In the genomic region with DNA sequence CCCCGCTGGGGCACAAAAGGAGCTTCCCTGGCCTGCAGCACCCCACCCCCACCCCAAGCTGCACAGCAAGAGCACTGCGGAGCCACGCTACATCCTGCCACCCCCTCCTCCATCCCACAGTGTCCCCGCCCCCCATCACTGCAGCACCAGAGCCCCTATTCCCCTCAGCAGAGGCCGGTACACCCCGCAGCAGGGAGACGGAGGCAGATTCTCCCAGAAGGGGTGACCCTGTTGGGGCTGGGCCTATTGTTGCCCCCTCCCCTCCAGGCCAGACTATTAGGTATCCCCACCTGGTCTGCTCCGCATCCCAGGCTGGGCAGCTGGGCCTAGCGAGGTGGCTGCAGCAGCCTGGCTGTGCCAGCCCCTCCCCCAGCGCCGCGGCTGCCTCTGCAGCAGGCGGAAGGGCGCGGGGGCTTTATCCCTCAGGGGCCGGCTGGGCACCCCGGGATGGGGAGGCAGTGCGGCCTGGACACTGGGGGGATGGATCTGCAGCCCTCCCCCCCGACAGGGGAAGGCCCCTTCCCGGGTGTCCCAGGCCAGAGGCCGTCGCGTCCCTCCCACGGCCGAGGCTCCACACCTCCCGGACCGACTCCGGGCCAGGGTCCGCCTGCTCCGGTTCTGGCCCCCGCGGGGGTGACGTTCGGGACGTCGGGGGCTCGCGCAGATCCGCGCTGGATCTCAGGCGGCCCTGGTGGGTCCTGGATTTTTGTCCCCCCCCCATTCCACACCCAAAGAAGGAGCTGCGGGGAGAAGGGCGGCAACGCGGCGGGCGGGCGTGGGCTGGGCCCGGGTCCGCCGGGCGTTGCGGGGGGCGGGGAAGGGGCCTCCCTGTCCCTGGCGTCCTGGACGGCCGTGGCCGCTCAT, we compare ENCODE assay signal across 1 cellular context.
TF ChIP-seq lines count a peak whose summit lies in the region.

No MANE protein-coding gene starts in this region.

TF ChIP-seq in HepG2, 621 proteins besides CTCF, POLR2A, EP300 and RAD21 (continued from another document):
- TF ChIP-seq, protein P1, sequence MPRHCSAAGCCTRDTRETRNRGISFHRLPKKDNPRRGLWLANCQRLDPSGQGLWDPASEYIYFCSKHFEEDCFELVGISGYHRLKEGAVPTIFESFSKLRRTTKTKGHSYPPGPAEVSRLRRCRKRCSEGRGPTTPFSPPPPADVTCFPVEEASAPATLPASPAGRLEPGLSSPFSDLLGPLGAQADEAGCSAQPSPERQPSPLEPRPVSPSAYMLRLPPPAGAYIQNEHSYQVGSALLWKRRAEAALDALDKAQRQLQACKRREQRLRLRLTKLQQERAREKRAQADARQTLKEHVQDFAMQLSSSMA (CRISPR knock-in tag; IDR thresholded peaks at IDR 0.05): no peak
- TF ChIP-seq HOXA9 (CRISPR knock-in tag; IDR thresholded peaks at IDR 0.05; ENCODE audit: borderline replicate concordance) (no peak), NCOR1 (IDR thresholded peaks at IDR 0.05; ENCODE audit: borderline replicate concordance, low read length) (0 out of 2 replicates have a peak, but pooled peaks have one; percentile 8), MYNN (CRISPR knock-in tag; IDR thresholded peaks at IDR 0.05; ENCODE audit: low read depth) (no peak), ETV6 (CRISPR knock-in tag; conservative IDR thresholded peaks at IDR 0.05) (no peak), EZH2 (conservative IDR thresholded peaks at IDR 0.05; ENCODE audit: low read depth, low read length) (no peak), ZNF260 (CRISPR knock-in tag; IDR thresholded peaks at IDR 0.05; ENCODE audit: borderline replicate concordance, low read depth) (no peak), CENPX (CRISPR knock-in tag; IDR thresholded peaks at IDR 0.05) (no peak), XBP1 (CRISPR knock-in tag; IDR thresholded peaks at IDR 0.05) (no peak), HNRNPLL (IDR thresholded peaks at IDR 0.05; ENCODE audit: low read depth, low read length, poor library complexity, severe bottlenecking) (peak; percentile 37), ZNF484 (CRISPR knock-in tag; IDR thresholded peaks at IDR 0.05; ENCODE audit: borderline replicate concordance, low read depth) (no peak), AKAP8 (CRISPR knock-in tag; IDR thresholded peaks at IDR 0.05) (no peak), SOX13 (IDR thresholded peaks at IDR 0.05) (no peak), SOX13 (CRISPR knock-in tag; conservative IDR thresholded peaks at IDR 0.05 in 1 of 2, IDR thresholded peaks at IDR 0.05 in 1 of 2) (no peak), USF2 (IDR thresholded peaks at IDR 0.05; ENCODE audit: low read depth, low read length) (no peak), USF2 (CRISPR knock-in tag; IDR thresholded peaks at IDR 0.05; ENCODE audit: borderline replicate concordance) (no peak), ZNF607 (CRISPR knock-in tag; IDR thresholded peaks at IDR 0.05; ENCODE audit: borderline replicate concordance) (peak; percentile 63; the same call in 1 of the 2 replicates), SRSF4 (IDR thresholded peaks at IDR 0.05; ENCODE audit: low read depth, low read length, poor library complexity, severe bottlenecking) (no peak), ATF1 (CRISPR knock-in tag; IDR thresholded peaks at IDR 0.05) (no peak), ZNF891 (CRISPR knock-in tag; IDR thresholded peaks at IDR 0.05) (no peak), TCF12 (IDR thresholded peaks at IDR 0.05) (no peak), TCF12 (CRISPR knock-in tag; IDR thresholded peaks at IDR 0.05) (no peak), ZNF687 (CRISPR knock-in tag; IDR thresholded peaks at IDR 0.05) (peak; percentile 54), TAF1 (CRISPR knock-in tag; IDR thresholded peaks at IDR 0.05) (no peak), ZUFSP (CRISPR knock-in tag; IDR thresholded peaks at IDR 0.05; ENCODE audit: borderline replicate concordance) (no peak), ZNF496 (CRISPR knock-in tag; IDR thresholded peaks at IDR 0.05; ENCODE audit: insufficient replicate concordance) (no peak), ZNF280D (CRISPR knock-in tag; IDR thresholded peaks at IDR 0.05) (no peak), SRY (CRISPR knock-in tag; IDR thresholded peaks at IDR 0.05) (no peak), KAT2B (IDR thresholded peaks at IDR 0.05; ENCODE audit: borderline replicate concordance, low read depth, low read length) (no peak), ZNF329 (CRISPR knock-in tag; IDR thresholded peaks at IDR 0.05; ENCODE audit: low read depth) (no peak), ZNF337 (CRISPR knock-in tag; IDR thresholded peaks at IDR 0.05; ENCODE audit: borderline replicate concordance, low read depth) (no peak), JUNB (CRISPR knock-in tag; IDR thresholded peaks at IDR 0.05; ENCODE audit: borderline replicate concordance) (no peak), MIER3 (CRISPR knock-in tag; IDR thresholded peaks at IDR 0.05; ENCODE audit: borderline replicate concordance) (no peak), ZNF335 (CRISPR knock-in tag; IDR thresholded peaks at IDR 0.05) (no peak), HNRNPL (IDR thresholded peaks at IDR 0.05; ENCODE audit: low read depth, low read length) (0 out of 2 replicates have a peak, but pooled peaks have one; percentile 34), ZBTB44 (CRISPR knock-in tag; IDR thresholded peaks at IDR 0.05) (no peak), ZFX (CRISPR knock-in tag; IDR thresholded peaks at IDR 0.05; ENCODE audit: low read depth) (peak; percentile 70)
- TF ChIP-seq, protein P2, sequence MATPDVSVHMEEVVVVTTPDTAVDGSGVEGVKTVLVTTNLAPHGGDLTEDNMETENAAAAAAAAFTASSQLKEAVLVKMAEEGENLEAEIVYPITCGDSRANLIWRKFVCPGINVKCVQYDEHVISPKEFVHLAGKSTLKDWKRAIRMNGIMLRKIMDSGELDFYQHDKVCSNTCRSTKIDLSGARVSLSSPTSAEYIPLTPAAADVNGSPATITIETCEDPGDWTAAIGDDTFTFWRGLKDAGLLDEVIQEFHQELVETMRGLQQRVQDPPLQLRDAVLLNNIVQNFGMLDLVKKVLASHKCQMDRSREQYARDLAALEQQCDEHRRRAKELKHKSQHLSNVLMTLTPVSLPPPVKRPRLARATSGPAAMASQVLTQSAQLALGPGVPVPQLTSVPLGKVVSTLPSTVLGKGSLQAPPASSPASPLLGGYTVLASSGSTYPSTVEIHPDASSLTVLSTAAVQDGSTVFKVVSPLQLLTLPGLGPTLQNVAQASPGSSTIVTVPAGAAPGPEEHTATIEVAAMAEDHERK (CRISPR knock-in tag; IDR thresholded peaks at IDR 0.05; ENCODE audit: low read depth): no peak
- TF ChIP-seq, protein P3, sequence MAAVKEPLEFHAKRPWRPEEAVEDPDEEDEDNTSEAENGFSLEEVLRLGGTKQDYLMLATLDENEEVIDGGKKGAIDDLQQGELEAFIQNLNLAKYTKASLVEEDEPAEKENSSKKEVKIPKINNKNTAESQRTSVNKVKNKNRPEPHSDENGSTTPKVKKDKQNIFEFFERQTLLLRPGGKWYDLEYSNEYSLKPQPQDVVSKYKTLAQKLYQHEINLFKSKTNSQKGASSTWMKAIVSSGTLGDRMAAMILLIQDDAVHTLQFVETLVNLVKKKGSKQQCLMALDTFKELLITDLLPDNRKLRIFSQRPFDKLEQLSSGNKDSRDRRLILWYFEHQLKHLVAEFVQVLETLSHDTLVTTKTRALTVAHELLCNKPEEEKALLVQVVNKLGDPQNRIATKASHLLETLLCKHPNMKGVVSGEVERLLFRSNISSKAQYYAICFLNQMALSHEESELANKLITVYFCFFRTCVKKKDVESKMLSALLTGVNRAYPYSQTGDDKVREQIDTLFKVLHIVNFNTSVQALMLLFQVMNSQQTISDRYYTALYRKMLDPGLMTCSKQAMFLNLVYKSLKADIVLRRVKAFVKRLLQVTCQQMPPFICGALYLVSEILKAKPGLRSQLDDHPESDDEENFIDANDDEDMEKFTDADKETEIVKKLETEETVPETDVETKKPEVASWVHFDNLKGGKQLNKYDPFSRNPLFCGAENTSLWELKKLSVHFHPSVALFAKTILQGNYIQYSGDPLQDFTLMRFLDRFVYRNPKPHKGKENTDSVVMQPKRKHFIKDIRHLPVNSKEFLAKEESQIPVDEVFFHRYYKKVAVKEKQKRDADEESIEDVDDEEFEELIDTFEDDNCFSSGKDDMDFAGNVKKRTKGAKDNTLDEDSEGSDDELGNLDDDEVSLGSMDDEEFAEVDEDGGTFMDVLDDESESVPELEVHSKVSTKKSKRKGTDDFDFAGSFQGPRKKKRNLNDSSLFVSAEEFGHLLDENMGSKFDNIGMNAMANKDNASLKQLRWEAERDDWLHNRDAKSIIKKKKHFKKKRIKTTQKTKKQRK (IDR thresholded peaks at IDR 0.05; ENCODE audit: low read length): no peak
